Comparison of ENCODE assay signal across 16 cellular contexts in genomic region chr5:133425764-133426738, GRCh38.
DNase-seq lines count a peak whose midpoint lies in the region; FAIRE-seq and TF ChIP-seq lines count a peak whose summit lies in the region.
"Had no signal": no experiment of that assay in that cellular context is flagged by ENCODE, and none has a peak within 500 bp of the region (broad histone marks: within the 10 kb centered on the region; RNA-seq: fewer than 3 reads in every experiment).

No MANE protein-coding gene starts in this region.

- no peaks in the 10 kb centered on the region for H3K36me3 Mint-ChIP-seq in neural crest cell (ENCODE audit: low read depth)
- no peaks in the 10 kb centered on the region for H3K36me3 Mint-ChIP-seq in activated CD4-positive, alpha-beta T cell treated with anti-CD3 and anti-CD28 coated beads, Interleukin-2, amount 10 ng/mL, durations not matched to agents 24 days and 14 days (ENCODE audit: low read depth)
- H3K36me3 Mint-ChIP-seq: CD4-positive, alpha-beta memory T cell; IgD-negative memory B cell had no signal

- TF ChIP-seq EP300 in esophagus muscularis mucosa (IDR thresholded peaks at IDR 0.05), result no peak

- H3K4me3 ChIP-seq in esophagus muscularis mucosa, result no peak overlapping the region
- no peak overlapping the region for H3K4me3 ChIP-seq in small intestine (ENCODE audit: low read depth in 1 of 2, low read length in 2 of 2)
- H3K4me3 ChIP-seq: A549, GM23338 had no signal

- no peak for TF ChIP-seq POLR2A in esophagus muscularis mucosa (IDR thresholded peaks at IDR 0.05; ENCODE audit: low read depth)
- no peak for TF ChIP-seq POLR2A in GM12891 (IDR thresholded peaks at IDR 0.05; ENCODE audit: low read depth, low read length)

- H3K27me3 ChIP-seq in esophagus muscularis mucosa (peaks cover 0 to 3% (median 0%) of the 10 kb centered on the region in 4 donors), small intestine (ENCODE audit: control insufficient read depth in 2 of 2, insufficient read depth in 2 of 2, low read length in 2 of 2) (no peaks in the 10 kb centered on the region)
- H3K27me3 ChIP-seq: BE2C had no signal

- H3K4me1 ChIP-seq in esophagus muscularis mucosa (peaks cover 0 to 5% (median 0%) of the 10 kb centered on the region in 4 donors), small intestine (ENCODE audit: control insufficient read depth in 2 of 2, insufficient read depth in 1 of 2, low read depth in 1 of 2, low read length in 1 of 2) (no peaks in the 10 kb centered on the region)
- H3K4me1 ChIP-seq: BE2C had no signal

- no peak overlapping the region for H3K27ac ChIP-seq in esophagus muscularis mucosa (replicated peaks in 1 of 4)
- H3K27ac ChIP-seq in small intestine (ENCODE audit: low read depth in 1 of 2, low read length in 1 of 2), result no peak overlapping the region
- H3K27ac ChIP-seq: A549, C4-2B had no signal

- intact Hi-C loops in esophagus muscularis mucosa (cut with DNase I), result no loop called here
- intact Hi-C loops in activated CD4-positive, alpha-beta T cell treated with anti-CD3 and anti-CD28 coated beads, Interleukin-2, amount 10 ng/mL, durations not matched to agents 24 days and 14 days (cut with micrococcal nuclease), result loop anchor here (10.0 kb wide), 1 partner anchor 439 kb away; no protein-coding TSS in a partner anchor

- TF ChIP-seq CTCF in esophagus muscularis mucosa (IDR thresholded peaks at IDR 0.05) (no peak), neural crest cell (conservative IDR thresholded peaks at IDR 0.05) (no peak)

- H3K27ac Mint-ChIP-seq in neural crest cell (ENCODE audit: unreplicated experiment), result no peak overlapping the region
- H3K27ac Mint-ChIP-seq in activated CD4-positive, alpha-beta T cell treated with anti-CD3 and anti-CD28 coated beads, Interleukin-2, amount 10 ng/mL, durations not matched to agents 24 days and 14 days, result no peak overlapping the region
- H3K27ac Mint-ChIP-seq: CD4-positive, alpha-beta memory T cell; GM23338; IgD-negative memory B cell had no signal

- WGBS in esophagus muscularis mucosa, result 90% methylated on average over 12 of the region's 13 CpGs
- WGBS in small intestine, 3 donors, result 71 to 82% (median 76%) methylated on average over 13 of the region's 13 CpGs

- H3K9me3 ChIP-seq in esophagus muscularis mucosa, result no peaks in the 10 kb centered on the region
- no peaks in the 10 kb centered on the region for H3K9me3 ChIP-seq in small intestine (ENCODE audit: control insufficient read depth, low read depth)
- H3K9me3 ChIP-seq: A549, BE2C had no signal

- H3K36me3 ChIP-seq in esophagus muscularis mucosa, result no peaks in the 10 kb centered on the region
- no peaks in the 10 kb centered on the region for H3K36me3 ChIP-seq in small intestine (ENCODE audit: control insufficient read depth in 2 of 2, insufficient read depth in 2 of 2, low read length in 2 of 2)
- H3K36me3 ChIP-seq: BE2C had no signal

- peaks cover 17% of the 10 kb centered on the region for H3K27me3 Mint-ChIP-seq in neural crest cell (ENCODE audit: low read depth)
- H3K27me3 Mint-ChIP-seq in activated CD4-positive, alpha-beta T cell treated with anti-CD3 and anti-CD28 coated beads, Interleukin-2, amount 10 ng/mL, durations not matched to agents 24 days and 14 days, result peaks cover 24% of the 10 kb centered on the region

- FAIRE-seq in GM12891 (lab: Jason Lieb, UNC) (no peak), small intestine (lab: Jason Lieb, UNC) (no peak)
- FAIRE-seq: A549, GM18507 had no signal

- peaks cover 59% of the 10 kb centered on the region for H3K4me1 Mint-ChIP-seq in neural crest cell
- H3K4me1 Mint-ChIP-seq in activated CD4-positive, alpha-beta T cell treated with anti-CD3 and anti-CD28 coated beads, Interleukin-2, amount 10 ng/mL, durations not matched to agents 24 days and 14 days, result peaks cover 5% of the 10 kb centered on the region

- no peaks in the 10 kb centered on the region for H3K9me3 Mint-ChIP-seq in neural crest cell
- H3K9me3 Mint-ChIP-seq in activated CD4-positive, alpha-beta T cell treated with anti-CD3 and anti-CD28 coated beads, Interleukin-2, amount 10 ng/mL, durations not matched to agents 24 days and 14 days, result no peaks in the 10 kb centered on the region
- H3K9me3 Mint-ChIP-seq: CD4-positive, alpha-beta memory T cell; GM23338; IgD-negative memory B cell had no signal

- DNase-seq in COLO829 (ENCODE audit: low spot score), result peak; percentile 44
- DNase-seq in ELF-1 (ENCODE audit: low read depth, low spot score), result peak; percentile 17
- peak; percentile 75 for DNase-seq in esophagus muscularis mucosa (ENCODE audit: extremely low spot score)
- no peak for DNase-seq in neural crest cell (ENCODE audit: low read depth, low spot score)
- DNase-seq in GM12891 (ENCODE audit: insufficient read length, low spot score), result no peak
- no peak for DNase-seq in small intestine
- no peak for DNase-seq in activated CD4-positive, alpha-beta T cell treated with anti-CD3 and anti-CD28 coated beads, Interleukin-2, amount 10 ng/mL, durations not matched to agents 24 days and 14 days
- DNase-seq in DMS 273 treated with DMSO at 0.1 percent for 48 hours (lab: John Stamatoyannopoulos, UW), result no peak
- DNase-seq: BE2C; CD4-positive, alpha-beta memory T cell; DMS53 had no signal

- peak overlapping the region; percentile 6 for H3K4me3 Mint-ChIP-seq in neural crest cell
- H3K4me3 Mint-ChIP-seq in activated CD4-positive, alpha-beta T cell treated with anti-CD3 and anti-CD28 coated beads, Interleukin-2, amount 10 ng/mL, durations not matched to agents 24 days and 14 days, result no peak overlapping the region
- H3K4me3 Mint-ChIP-seq: CD4-positive, alpha-beta memory T cell; GM23338 had no signal

TF ChIP-seq in GM12891, 5 proteins besides CTCF, POLR2A, EP300 and RAD21:
- TF ChIP-seq PAX5 (IDR thresholded peaks at IDR 0.05; ENCODE audit: insufficient read depth, low read length, severe bottlenecking), result no peak
- TF ChIP-seq TAF1 (IDR thresholded peaks at IDR 0.05; ENCODE audit: low read depth, low read length), result no peak
- no peak for TF ChIP-seq SPI1 (IDR thresholded peaks at IDR 0.05; ENCODE audit: low read depth, low read length)
- no peak for TF ChIP-seq POU2F2 (IDR thresholded peaks at IDR 0.05; ENCODE audit: low read depth, low read length)
- no peak for TF ChIP-seq POLR2AphosphoS5 (IDR thresholded peaks at IDR 0.05; ENCODE audit: low read depth, low read length)

Comparison
In these comparisons a context has a peak if more than half of its experiments do, and no peak if none do; other contexts are left out.
1. DNase-seq: peak in COLO829 (single experiment), ELF-1 (single experiment) and esophagus muscularis mucosa (single experiment); none in neural crest cell (single experiment), GM12891 (single experiment), small intestine (single experiment), activated CD4-positive, alpha-beta T cell treated with anti-CD3 and anti-CD28 coated beads, Interleukin-2, amount 10 ng/mL, durations not matched to agents 24 days and 14 days (single experiment) and DMS 273 treated with DMSO at 0.1 percent for 48 hours (single experiment).